ENCODE assay signal across 11 cellular contexts in the genomic region with DNA sequence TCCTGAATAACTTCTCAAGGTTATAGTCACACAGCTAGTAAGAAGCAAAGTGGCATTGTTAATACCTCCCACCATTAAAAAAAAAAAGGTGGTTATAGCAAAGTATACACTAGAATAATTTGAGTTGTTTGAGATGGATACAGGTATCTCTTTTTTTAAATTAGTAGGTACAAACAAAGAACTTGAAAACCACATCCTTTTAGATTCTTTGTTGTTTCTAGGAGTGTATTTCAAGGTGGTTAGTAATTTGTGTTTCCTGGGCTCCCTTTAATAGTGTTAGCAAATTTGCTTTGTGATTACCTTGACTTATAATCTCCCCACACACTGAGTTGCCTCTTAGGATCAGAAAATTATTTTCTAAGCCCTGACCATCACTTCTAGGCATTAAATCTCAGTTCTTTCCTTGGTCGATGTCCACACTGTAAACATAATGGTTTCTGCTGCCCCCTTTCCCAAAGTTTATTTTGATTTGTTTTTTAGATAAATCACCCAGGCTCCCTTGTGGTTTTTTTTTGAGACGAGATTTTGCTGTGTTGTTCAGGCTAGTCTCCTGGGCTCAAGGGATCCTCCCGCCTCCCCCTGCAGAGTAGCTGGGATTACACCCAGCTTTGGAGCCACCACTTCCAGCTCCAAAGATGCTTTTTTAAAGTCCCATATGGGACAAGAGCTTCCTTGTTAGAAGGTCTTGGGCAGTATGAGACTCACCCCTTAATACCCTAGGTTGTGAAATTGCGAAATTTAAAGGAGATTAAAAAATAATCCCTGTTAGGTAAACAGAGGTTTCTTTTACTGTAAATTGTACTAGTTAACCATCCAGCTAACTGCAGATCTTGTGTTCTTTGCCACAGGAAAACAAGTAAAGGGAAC. TPM values are rescaled to one million over a fixed set of nuclear protein-coding genes. Genes with fewer than 3 reads are reported as not detected.
DNase-seq lines count a peak whose midpoint lies in the region; ATAC-seq and TF ChIP-seq lines count a peak whose summit lies in the region.
"Had no signal": no experiment of that assay in that cellular context is flagged by ENCODE, and none has a peak within 500 bp of the region (broad histone marks: within the 10 kb centered on the region; RNA-seq: fewer than 3 reads in every experiment).

No MANE protein-coding gene starts in this region.

- peak overlapping the region; percentile 82 to 89 for H3K27ac Mint-ChIP-seq in effector memory CD8-positive, alpha-beta T cell
- peak overlapping the region; percentile 78 for H3K27ac Mint-ChIP-seq in progenitor cell of endocrine pancreas

- DNase-seq in D341Med (ENCODE audit: low spot score) = peak; percentile 53
- peak; percentile 37 for DNase-seq in NCI-H82 treated with DMSO at 0.1 percent for 48 hours (lab: John Stamatoyannopoulos, UW; ENCODE audit: unreplicated experiment)
- no peak for DNase-seq in effector memory CD8-positive, alpha-beta T cell
- no peak for DNase-seq in progenitor cell of endocrine pancreas (ENCODE audit: low spot score, unreplicated experiment)
- no peak for DNase-seq in cerebellum (ENCODE audit: low spot score)
- no peak for DNase-seq in DMS53 treated with DMSO at 0.1 percent for 48 hours (lab: John Stamatoyannopoulos, UW; ENCODE audit: unreplicated experiment)
- DNase-seq in RPMI8226 = no peak
- DNase-seq: activated gamma-delta T cell; NCI-H446 treated with DMSO at 0.1 percent for 48 hours; stimulated activated CD4-positive, alpha-beta T cell treated with anti-CD3 and anti-CD28 coated beads, Interleukin-2, amount 100 ng/mL, for 48 hours had no signal

- no peaks in the 10 kb centered on the region for H3K27me3 Mint-ChIP-seq in effector memory CD8-positive, alpha-beta T cell
- no peaks in the 10 kb centered on the region for H3K27me3 Mint-ChIP-seq in progenitor cell of endocrine pancreas

- peaks cover 38 to 61% of the 10 kb centered on the region in 2 donors for H3K4me1 Mint-ChIP-seq in effector memory CD8-positive, alpha-beta T cell (ENCODE audit: low read depth in 2 of 2)
- peaks cover 46% of the 10 kb centered on the region for H3K4me1 Mint-ChIP-seq in progenitor cell of endocrine pancreas (ENCODE audit: low read depth)

- H3K9me3 Mint-ChIP-seq in effector memory CD8-positive, alpha-beta T cell = no peaks in the 10 kb centered on the region
- H3K9me3 Mint-ChIP-seq in progenitor cell of endocrine pancreas (ENCODE audit: low read depth) = no peaks in the 10 kb centered on the region

- peaks cover 80% of the 10 kb centered on the region for H3K36me3 Mint-ChIP-seq in effector memory CD8-positive, alpha-beta T cell (ENCODE audit: insufficient read depth)
- peaks cover 36% of the 10 kb centered on the region for H3K36me3 Mint-ChIP-seq in progenitor cell of endocrine pancreas (ENCODE audit: insufficient read depth)

- peak overlapping the region; percentile 64 to 75 for H3K4me3 Mint-ChIP-seq in effector memory CD8-positive, alpha-beta T cell
- peak overlapping the region; percentile 23 for H3K4me3 Mint-ChIP-seq in progenitor cell of endocrine pancreas (ENCODE audit: low read depth)

- no peak for TF ChIP-seq CTCF in progenitor cell of endocrine pancreas (IDR thresholded peaks at IDR 0.05; ENCODE audit: unreplicated experiment)

- peak; percentile 79 for ATAC-seq in effector memory CD8-positive, alpha-beta T cell (replicated peaks)
- ATAC-seq in GM18909 (IDR thresholded peaks at IDR 0.05; ENCODE audit: poor library complexity, unreplicated experiment) = no peak

RNA-seq across cellular contexts. Expression of a gene that starts 6.2 kb away (rescaled TPM):
- 96.1 and 96.2 TPM in 2 replicates for total RNA-seq in progenitor cell of endocrine pancreas
- 48.7 TPM for total RNA-seq in cerebellum

RNA-seq across cellular contexts. Expression of a gene that starts 28.9 kb away (rescaled TPM):
- total RNA-seq in progenitor cell of endocrine pancreas = 208 and 221 TPM in 2 replicates
- total RNA-seq in cerebellum = 178 TPM

RNA-seq across cellular contexts. Expression of a gene that starts 55.6 kb away (rescaled TPM):
- total RNA-seq in progenitor cell of endocrine pancreas (not detected in 2 replicates), cerebellum (0.18 TPM)

Comparison
In these comparisons a context has a peak if more than half of its experiments do, and no peak if none do; other contexts are left out.
1. DNase-seq: peak in D341Med (single experiment) and NCI-H82 treated with DMSO at 0.1 percent for 48 hours (single experiment); none in effector memory CD8-positive, alpha-beta T cell (0 of 3), progenitor cell of endocrine pancreas (single experiment), cerebellum (single experiment), DMS53 treated with DMSO at 0.1 percent for 48 hours (single experiment) and RPMI8226 (single experiment).